ENCODE assay signal across 12 cellular contexts in the genomic region with DNA sequence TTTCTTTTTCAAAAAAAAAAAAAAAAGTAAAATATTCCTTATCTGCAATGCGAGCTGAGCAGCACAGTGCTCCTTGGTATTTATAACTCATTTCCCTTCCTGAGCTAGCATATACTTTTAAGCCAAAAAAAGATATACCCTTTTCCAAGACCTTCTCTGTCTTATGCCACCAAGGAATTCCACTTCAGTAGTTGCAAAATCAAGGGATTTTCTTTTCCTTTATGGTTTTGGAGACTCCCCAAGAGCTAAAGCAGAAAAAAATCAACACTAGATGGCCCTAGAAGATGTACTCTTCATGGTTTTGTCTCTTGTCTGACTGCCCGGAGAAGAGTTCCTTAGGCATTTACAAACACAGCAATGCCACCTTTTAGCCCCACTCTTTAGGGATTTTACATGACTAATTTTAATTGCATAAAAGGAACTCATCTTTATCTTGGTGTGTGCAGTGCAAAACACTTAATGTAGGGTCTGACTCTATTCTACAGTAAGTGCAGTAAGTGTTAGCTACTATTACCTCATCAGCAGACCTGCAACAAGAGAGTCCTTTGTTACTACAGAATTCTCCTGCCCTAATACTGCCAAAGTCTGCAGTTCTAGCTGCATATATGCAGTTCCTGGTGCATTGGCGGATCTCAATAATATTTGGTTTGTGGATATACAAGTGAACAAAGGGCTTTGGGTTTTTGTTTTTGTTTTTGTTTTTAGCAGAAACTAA.
A peak's percentile ranks its signal among the peaks of the same experiment; 100 is the strongest.
DNase-seq lines count a peak whose midpoint lies in the region; ATAC-seq and TF ChIP-seq lines count a peak whose summit lies in the region.
"Had no signal": no experiment of that assay in that cellular context is flagged by ENCODE, and none has a peak within 500 bp of the region (broad histone marks: within the 10 kb centered on the region; RNA-seq: fewer than 3 reads in every experiment).

No MANE protein-coding gene starts in this region.

- no peaks in the 10 kb centered on the region for H3K79me2 ChIP-seq in GM23338 (replicated peaks; ENCODE audit: insufficient read depth)
- H3K79me2 ChIP-seq: parathyroid adenoma had no signal

- H3K27ac Mint-ChIP-seq in GM23338 (no peak overlapping the region), glutamatergic neuron (ENCODE audit: unreplicated experiment) (peak overlapping the region; percentile 82)
- H3K27ac Mint-ChIP-seq in activated CD8-positive, alpha-beta T cell treated with anti-CD3 and anti-CD28 coated beads for 36 hours, result no peak overlapping the region
- H3K27ac Mint-ChIP-seq: IgD-negative memory B cell; T-helper 1 cell treated with Interleukin-12 subunit alpha and Interleukin-12 subunit beta and Interleukin-4 antibody, amounts not matched to agents 30 μg/mL and 1 μg/mL, for 36 hours had no signal

- TF ChIP-seq CTCF in GM23338 (conservative IDR thresholded peaks at IDR 0.05; ENCODE audit: low read depth in 2 of 2), result peak; percentile 44 to 51
- TF ChIP-seq CTCF in VCaP (conservative IDR thresholded peaks at IDR 0.05), result peak; percentile 22; the same call in 1 of the 2 replicates
- no peak for TF ChIP-seq CTCF in glutamatergic neuron (IDR thresholded peaks at IDR 0.05; ENCODE audit: partially characterized antibody, unreplicated experiment)
- no peak for TF ChIP-seq CTCF in activated CD8-positive, alpha-beta T cell treated with anti-CD3 and anti-CD28 coated beads for 36 hours (IDR thresholded peaks at IDR 0.05)

- H3K4me3 ChIP-seq in GM23338, result no peak overlapping the region

- H3K27ac ChIP-seq in GM23338 (ENCODE audit: low read depth) (no peak overlapping the region), VCaP (no peak overlapping the region)
- H3K27ac ChIP-seq: parathyroid adenoma had no signal

- no peak overlapping the region for H2AFZ ChIP-seq in GM23338
- H2AFZ ChIP-seq: parathyroid adenoma had no signal

- no peaks in the 10 kb centered on the region for H3K27me3 ChIP-seq in GM23338 (ENCODE audit: insufficient read depth)

- H3K4me1 Mint-ChIP-seq in GM23338 (no peaks in the 10 kb centered on the region), glutamatergic neuron (ENCODE audit: low read depth, unreplicated experiment) (peaks cover 27% of the 10 kb centered on the region)
- H3K4me1 Mint-ChIP-seq in activated CD8-positive, alpha-beta T cell treated with anti-CD3 and anti-CD28 coated beads for 36 hours (ENCODE audit: low read depth), result no peaks in the 10 kb centered on the region
- H3K4me1 Mint-ChIP-seq: central memory CD8-positive, alpha-beta T cell; IgD-negative memory B cell had no signal

- H3K9me2 ChIP-seq in GM23338 (ENCODE audit: insufficient read depth), result no peaks in the 10 kb centered on the region

- no peaks in the 10 kb centered on the region for H4K20me1 ChIP-seq in GM23338 (replicated peaks; ENCODE audit: insufficient read depth)

- DNase-seq in GM23338 (ENCODE audit: low spot score) (peak; percentile 18), glutamatergic neuron (no peak), retina (peak; percentile 31), DMS153 (lab: John Stamatoyannopoulos, UW) (no peak)
- no peak for DNase-seq in activated CD8-positive, alpha-beta T cell treated with anti-CD3 and anti-CD28 coated beads for 36 hours
- DNase-seq: NCI-H510A treated with DMSO at 0.1 percent for 48 hours had no signal

- POLR2A ChIA-PET in activated CD8-positive, alpha-beta T cell treated with anti-CD3 and anti-CD28 coated beads for 36 hours (lab: Charles Lee), result no interaction called here

- no peaks in the 10 kb centered on the region for H3K4me1 ChIP-seq in GM23338 (ENCODE audit: insufficient read depth)
- H3K4me1 ChIP-seq: parathyroid adenoma had no signal

- H3K36me3 ChIP-seq in GM23338 (ENCODE audit: insufficient read depth), result no peaks in the 10 kb centered on the region

- H3F3A ChIP-seq in GM23338 (replicated peaks; ENCODE audit: low read depth), result no peaks in the 10 kb centered on the region

- intact Hi-C loops in activated CD8-positive, alpha-beta T cell treated with anti-CD3 and anti-CD28 coated beads for 36 hours (cut with micrococcal nuclease), result no loop called here

- H3K36me3 Mint-ChIP-seq in GM23338 (ENCODE audit: low read depth), result peaks cover 2% of the 10 kb centered on the region; the same call in 1 of the 3 replicates
- no peaks in the 10 kb centered on the region for H3K36me3 Mint-ChIP-seq in glutamatergic neuron (ENCODE audit: unreplicated experiment)
- no peaks in the 10 kb centered on the region for H3K36me3 Mint-ChIP-seq in activated CD8-positive, alpha-beta T cell treated with anti-CD3 and anti-CD28 coated beads for 36 hours (ENCODE audit: low read depth)
- H3K36me3 Mint-ChIP-seq: IgD-negative memory B cell had no signal

- no peak overlapping the region for H3K4me2 ChIP-seq in GM23338

- H3K27me3 Mint-ChIP-seq in GM23338 (ENCODE audit: insufficient read depth, low read depth, poor library complexity) (peaks cover 2% of the 10 kb centered on the region), glutamatergic neuron (ENCODE audit: unreplicated experiment) (no peaks in the 10 kb centered on the region)
- H3K27me3 Mint-ChIP-seq in activated CD8-positive, alpha-beta T cell treated with anti-CD3 and anti-CD28 coated beads for 36 hours, result no peaks in the 10 kb centered on the region
- H3K27me3 Mint-ChIP-seq: central memory CD8-positive, alpha-beta T cell; IgD-negative memory B cell had no signal

- CTCF ChIA-PET in activated CD8-positive, alpha-beta T cell treated with anti-CD3 and anti-CD28 coated beads for 36 hours (lab: Charles Lee), result no interaction called here

- H3K9me3 Mint-ChIP-seq in GM23338 (peaks cover 12% of the 10 kb centered on the region), glutamatergic neuron (ENCODE audit: unreplicated experiment) (peaks cover 2% of the 10 kb centered on the region)
- H3K9me3 Mint-ChIP-seq in activated CD8-positive, alpha-beta T cell treated with anti-CD3 and anti-CD28 coated beads for 36 hours, result peaks cover 6% of the 10 kb centered on the region

- H3K4me3 Mint-ChIP-seq in GM23338, result no peak overlapping the region
- H3K4me3 Mint-ChIP-seq in glutamatergic neuron (ENCODE audit: unreplicated experiment), result no peak overlapping the region
- H3K4me3 Mint-ChIP-seq in activated CD8-positive, alpha-beta T cell treated with anti-CD3 and anti-CD28 coated beads for 36 hours, result no peak overlapping the region
- H3K4me3 Mint-ChIP-seq: central memory CD8-positive, alpha-beta T cell; IgD-negative memory B cell; T-helper 1 cell treated with Interleukin-12 subunit alpha and Interleukin-12 subunit beta and Interleukin-4 antibody, amounts not matched to agents 30 μg/mL and 1 μg/mL, for 36 hours had no signal

- ATAC-seq in GM23338 (peak; percentile 45; the same call in 2 of the 3 replicates), GM21390 (IDR thresholded peaks at IDR 0.05; ENCODE audit: unreplicated experiment) (no peak)
- no peak for ATAC-seq in activated CD8-positive, alpha-beta T cell treated with anti-CD3 and anti-CD28 coated beads for 36 hours

TF ChIP-seq in GM23338, 12 proteins besides CTCF, POLR2A, EP300 and RAD21 (continues in another document):
- TF ChIP-seq CREB1 (CRISPR knock-in tag; IDR thresholded peaks at IDR 0.05; ENCODE audit: low read depth) (no peak), ZNF114 (CRISPR knock-in tag; IDR thresholded peaks at IDR 0.05) (no peak)
- TF ChIP-seq, protein P1, sequence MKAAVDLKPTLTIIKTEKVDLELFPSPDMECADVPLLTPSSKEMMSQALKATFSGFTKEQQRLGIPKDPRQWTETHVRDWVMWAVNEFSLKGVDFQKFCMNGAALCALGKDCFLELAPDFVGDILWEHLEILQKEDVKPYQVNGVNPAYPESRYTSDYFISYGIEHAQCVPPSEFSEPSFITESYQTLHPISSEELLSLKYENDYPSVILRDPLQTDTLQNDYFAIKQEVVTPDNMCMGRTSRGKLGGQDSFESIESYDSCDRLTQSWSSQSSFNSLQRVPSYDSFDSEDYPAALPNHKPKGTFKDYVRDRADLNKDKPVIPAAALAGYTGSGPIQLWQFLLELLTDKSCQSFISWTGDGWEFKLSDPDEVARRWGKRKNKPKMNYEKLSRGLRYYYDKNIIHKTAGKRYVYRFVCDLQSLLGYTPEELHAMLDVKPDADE (IDR thresholded peaks at IDR 0.05), result no peak

Comparison
In these comparisons a context has a peak if more than half of its experiments do, and no peak if none do; other contexts are left out.
1. DNase-seq: peak in GM23338 (single experiment) and retina (single experiment); none in glutamatergic neuron (single experiment), activated CD8-positive, alpha-beta T cell treated with anti-CD3 and anti-CD28 coated beads for 36 hours (single experiment) and DMS153 (single experiment).
2. CTCF ChIP-seq: peak in GM23338 (2 of 2) and VCaP (single experiment); none in glutamatergic neuron (single experiment) and activated CD8-positive, alpha-beta T cell treated with anti-CD3 and anti-CD28 coated beads for 36 hours (single experiment).